ENCODE assay signal across 10 cellular contexts in the genomic region with DNA sequence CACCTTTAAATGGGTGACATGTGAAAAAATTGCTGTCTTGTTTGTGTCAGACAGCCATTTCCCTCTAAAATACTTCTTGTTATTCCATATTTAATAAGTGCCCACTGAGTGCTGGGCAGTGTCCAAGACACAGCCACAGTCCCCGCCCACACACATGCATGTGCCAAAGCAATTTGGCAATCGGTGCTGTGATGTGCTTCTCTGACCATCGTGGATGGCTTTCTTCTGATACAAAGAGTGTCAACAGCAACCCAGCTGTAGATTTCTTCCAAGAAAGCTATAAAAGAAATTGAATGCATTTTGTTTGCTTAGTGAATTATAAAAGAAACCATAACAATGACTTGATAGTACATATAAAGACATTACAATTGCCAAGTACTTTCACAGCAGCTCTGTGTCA.
A peak's percentile ranks its signal among the peaks of the same experiment; 100 is the strongest.
DNase-seq lines count a peak whose midpoint lies in the region; ATAC-seq and TF ChIP-seq lines count a peak whose summit lies in the region.
"Had no signal": no experiment of that assay in that cellular context is flagged by ENCODE, and none has a peak within 500 bp of the region (broad histone marks: within the 10 kb centered on the region; RNA-seq: fewer than 3 reads in every experiment).

No MANE protein-coding gene starts in this region.

- ATAC-seq in HG02763 (IDR thresholded peaks at IDR 0.05; ENCODE audit: unreplicated experiment) (no peak), GM21529 (IDR thresholded peaks at IDR 0.05; ENCODE audit: unreplicated experiment) (no peak)
- ATAC-seq: WTC11 had no signal

- DNase-seq in Daoy (ENCODE audit: low read depth) (peak; percentile 80), NCI-H460 (ENCODE audit: extremely low read depth, low read depth) (peak; percentile 5), fibroblast of lung (ENCODE audit: low read depth in 2 of 2) (peak; percentile 68 to 90), prostate gland (ENCODE audit: low spot score) (peak; percentile 60), KG1 (lab: John Stamatoyannopoulos, UW) (no peak)
- DNase-seq in activated CD4-positive, alpha-beta T cell treated with anti-CD3 and anti-CD28 coated beads, Interleukin-2, amount 50 U/mL, for 48 hours: no peak
- DNase-seq: naive B cell had no signal

- intact Hi-C loops in prostate gland (cut with DNase I): no loop called here

- H3K9ac ChIP-seq in fibroblast of lung (ENCODE audit: insufficient read depth, low read length): no peak overlapping the region

- H2AFZ ChIP-seq in fibroblast of lung (ENCODE audit: low read length): no peak overlapping the region

- H3K27me3 ChIP-seq in fibroblast of lung (ENCODE audit: control insufficient read depth, insufficient read depth, low read length) (no peaks in the 10 kb centered on the region), prostate gland (replicated peaks; ENCODE audit: insufficient read depth) (no peaks in the 10 kb centered on the region)

- H3K79me2 ChIP-seq in fibroblast of lung (ENCODE audit: control insufficient read depth, insufficient read depth, low read length): no peaks in the 10 kb centered on the region

- no peaks in the 10 kb centered on the region for H3K36me3 ChIP-seq in fibroblast of lung (ENCODE audit: control insufficient read depth, insufficient read depth, low read length)
- H3K36me3 ChIP-seq in prostate gland: no peaks in the 10 kb centered on the region

- 4% methylated on average over 3 of the region's 3 CpGs for WGBS in prostate gland

- H4K20me1 ChIP-seq in fibroblast of lung (ENCODE audit: control insufficient read depth, extremely low read depth, insufficient read depth, low read length): no peaks in the 10 kb centered on the region

- no peak overlapping the region for H3K4me2 ChIP-seq in fibroblast of lung (ENCODE audit: extremely low read depth, insufficient read depth, low read length)

- H3K4me1 ChIP-seq in fibroblast of lung (ENCODE audit: control insufficient read depth, extremely low read depth, insufficient read depth, low read length): no peaks in the 10 kb centered on the region
- H3K4me1 ChIP-seq in prostate gland (replicated peaks): no peaks in the 10 kb centered on the region

- TF ChIP-seq POLR2A in prostate gland (IDR thresholded peaks at IDR 0.05): no peak

- TF ChIP-seq CTCF in fibroblast of lung (conservative IDR thresholded peaks at IDR 0.05 in 1 of 2, IDR thresholded peaks at IDR 0.05 in 1 of 2; ENCODE audit: low read depth in 1 of 2, low read length in 2 of 2) (no peak), prostate gland (IDR thresholded peaks at IDR 0.05) (no peak)

- H3K27ac ChIP-seq in fibroblast of lung (ENCODE audit: insufficient read depth, low read length) (no peak overlapping the region), prostate gland (no peak overlapping the region)

- H3K4me3 ChIP-seq in fibroblast of lung (replicated peaks in 1 of 4; ENCODE audit: control extremely low read depth in 1 of 4, insufficient read depth in 1 of 4, low read depth in 3 of 4, low read length in 4 of 4): no peak overlapping the region
- H3K4me3 ChIP-seq in prostate gland: no peak overlapping the region

- H3K9me3 ChIP-seq in fibroblast of lung (ENCODE audit: control insufficient read depth, insufficient read depth, low read depth, low read length) (no peaks in the 10 kb centered on the region), prostate gland (no peaks in the 10 kb centered on the region)

Comparison
In these comparisons a context has a peak if more than half of its experiments do, and no peak if none do; other contexts are left out.
1. DNase-seq: peak in Daoy (single experiment), NCI-H460 (single experiment), fibroblast of lung (2 of 2) and prostate gland (single experiment); none in KG1 (single experiment) and activated CD4-positive, alpha-beta T cell treated with anti-CD3 and anti-CD28 coated beads, Interleukin-2, amount 50 U/mL, for 48 hours (0 of 2).